In genomic region chr3:102229062-102229655, GRCh38 we compare ENCODE assay signal across 8 cellular contexts.
A peak's percentile ranks its signal among the peaks of the same experiment; 100 is the strongest.
DNase-seq lines count a peak whose midpoint lies in the region; TF ChIP-seq lines count a peak whose summit lies in the region.

No MANE protein-coding gene starts in this region.

- H3K4me1 ChIP-seq in left ventricle myocardium inferior, result peaks cover 12% of the 10 kb centered on the region

- no peaks in the 10 kb centered on the region for H3K79me2 ChIP-seq in SU-DHL-6 (ENCODE audit: insufficient read depth, low read length)

- H3K9me3 ChIP-seq in SU-DHL-6 (ENCODE audit: insufficient read depth, low read length) (no peaks in the 10 kb centered on the region), left ventricle myocardium inferior (replicated peaks) (no peaks in the 10 kb centered on the region)

- H4K20me1 ChIP-seq in SU-DHL-6 (ENCODE audit: low read depth, low read length), result no peaks in the 10 kb centered on the region

- no peaks in the 10 kb centered on the region for H3K27me3 ChIP-seq in SU-DHL-6 (ENCODE audit: low read length)
- H3K27me3 ChIP-seq in left ventricle myocardium inferior (ENCODE audit: low read depth), result no peaks in the 10 kb centered on the region

- peak; percentile 61 for DNase-seq in GM03348 (ENCODE audit: low spot score)
- DNase-seq in HFF-Myc (ENCODE audit: extremely low read depth, low read depth), result peak; percentile 66
- DNase-seq in NCI-H128 (lab: John Stamatoyannopoulos, UW; ENCODE audit: unreplicated experiment), result peak; percentile 74
- DNase-seq in activated naive CD8-positive, alpha-beta T cell treated with anti-CD3 and anti-CD28 coated beads, Interleukin-2, amount 50 U/mL, for 16 hours (ENCODE audit: low read depth, low spot score), result peak; percentile 51
- DNase-seq in left ventricle myocardium inferior, result peak; percentile 55
- DNase-seq in retinal pigment epithelial cell (ENCODE audit: low read depth), result no peak
- no peak for DNase-seq in cerebellar nuclear complex (lab: John Stamatoyannopoulos, UW)

- H3K4me2 ChIP-seq in SU-DHL-6 (ENCODE audit: low read depth, low read length, poor library complexity, severe bottlenecking), result peak overlapping the region; percentile 50

- H3K9ac ChIP-seq in SU-DHL-6 (ENCODE audit: low read length), result peak overlapping the region; percentile 39

- H3K9me2 ChIP-seq in SU-DHL-6 (replicated peaks; ENCODE audit: insufficient read depth, low read length), result no peaks in the 10 kb centered on the region

- H3K27ac ChIP-seq in SU-DHL-6 (ENCODE audit: low read depth, low read length), result peak overlapping the region; percentile 70
- no peak overlapping the region for H3K27ac ChIP-seq in left ventricle myocardium inferior (replicated peaks)

- intact Hi-C loops in left ventricle myocardium inferior (cut with micrococcal nuclease), result loop anchor here (5.0 kb wide), 1 partner anchor 308 kb away; no protein-coding TSS in a partner anchor

- TF ChIP-seq CTCF in HFF-Myc (IDR thresholded peaks at IDR 0.05; ENCODE audit: low read depth, low read length, missing control alignments) (peak; percentile 93), SU-DHL-6 (IDR thresholded peaks at IDR 0.05; ENCODE audit: insufficient read depth, low read length, poor library complexity, severe bottlenecking) (peak; percentile 87), left ventricle myocardium inferior (IDR thresholded peaks at IDR 0.05; ENCODE audit: borderline replicate concordance) (peak; percentile 97), retinal pigment epithelial cell (conservative IDR thresholded peaks at IDR 0.05; ENCODE audit: low read depth, low read length) (peak; percentile 96)

- H3F3A ChIP-seq in SU-DHL-6 (ENCODE audit: insufficient read depth), result no peaks in the 10 kb centered on the region

- H2AFZ ChIP-seq in SU-DHL-6 (ENCODE audit: low read depth, low read length, severe bottlenecking), result peak overlapping the region; percentile 49

- H3K4me3 ChIP-seq in HFF-Myc (replicated peaks; ENCODE audit: low read depth, low read length) (no peak overlapping the region), SU-DHL-6 (ENCODE audit: insufficient read depth, low read length, poor library complexity, severe bottlenecking) (no peak overlapping the region), left ventricle myocardium inferior (no peak overlapping the region), retinal pigment epithelial cell (ENCODE audit: low read length) (no peak overlapping the region)

- no peaks in the 10 kb centered on the region for H3K36me3 ChIP-seq in SU-DHL-6 (ENCODE audit: low read length)
- no peaks in the 10 kb centered on the region for H3K36me3 ChIP-seq in left ventricle myocardium inferior

Comparison
In these comparisons a context has a peak if more than half of its experiments do, and no peak if none do; other contexts are left out.
1. DNase-seq: peak in GM03348 (single experiment), HFF-Myc (single experiment), NCI-H128 (single experiment), activated naive CD8-positive, alpha-beta T cell treated with anti-CD3 and anti-CD28 coated beads, Interleukin-2, amount 50 U/mL, for 16 hours (single experiment) and left ventricle myocardium inferior (single experiment); none in retinal pigment epithelial cell (single experiment) and cerebellar nuclear complex (0 of 2).
2. Peak in every context shown above with its lines, with median percentiles within 50 percentile points of each other: CTCF ChIP-seq.